Comparison of ENCODE assay signal across 1 cellular context in the genomic region with DNA sequence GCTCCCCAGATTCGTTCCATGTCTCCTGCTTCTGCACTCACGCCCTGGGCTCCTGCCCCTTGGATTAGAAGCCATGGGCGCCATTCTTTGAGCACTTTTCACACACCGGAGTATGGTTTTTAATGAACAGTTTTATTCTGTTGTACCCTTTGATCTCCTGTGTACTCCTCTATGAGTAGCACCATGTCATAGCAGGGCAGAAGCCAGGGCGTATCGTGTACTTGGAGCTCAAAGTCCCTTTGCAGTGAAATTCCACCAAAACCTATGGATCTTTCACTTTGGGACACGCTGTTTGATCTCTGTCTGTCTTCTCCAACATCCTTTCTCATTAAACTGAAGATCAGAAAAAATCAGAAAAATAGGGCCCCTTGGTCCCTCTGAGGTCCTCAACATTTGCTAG.
A peak's percentile ranks its signal among the peaks of the same experiment; 100 is the strongest.
TF ChIP-seq lines count a peak whose summit lies in the region.

No MANE protein-coding gene starts in this region.

TF ChIP-seq in HepG2, 621 proteins besides CTCF, POLR2A, EP300 and RAD21 (continued from another document):
- TF ChIP-seq, protein P1, sequence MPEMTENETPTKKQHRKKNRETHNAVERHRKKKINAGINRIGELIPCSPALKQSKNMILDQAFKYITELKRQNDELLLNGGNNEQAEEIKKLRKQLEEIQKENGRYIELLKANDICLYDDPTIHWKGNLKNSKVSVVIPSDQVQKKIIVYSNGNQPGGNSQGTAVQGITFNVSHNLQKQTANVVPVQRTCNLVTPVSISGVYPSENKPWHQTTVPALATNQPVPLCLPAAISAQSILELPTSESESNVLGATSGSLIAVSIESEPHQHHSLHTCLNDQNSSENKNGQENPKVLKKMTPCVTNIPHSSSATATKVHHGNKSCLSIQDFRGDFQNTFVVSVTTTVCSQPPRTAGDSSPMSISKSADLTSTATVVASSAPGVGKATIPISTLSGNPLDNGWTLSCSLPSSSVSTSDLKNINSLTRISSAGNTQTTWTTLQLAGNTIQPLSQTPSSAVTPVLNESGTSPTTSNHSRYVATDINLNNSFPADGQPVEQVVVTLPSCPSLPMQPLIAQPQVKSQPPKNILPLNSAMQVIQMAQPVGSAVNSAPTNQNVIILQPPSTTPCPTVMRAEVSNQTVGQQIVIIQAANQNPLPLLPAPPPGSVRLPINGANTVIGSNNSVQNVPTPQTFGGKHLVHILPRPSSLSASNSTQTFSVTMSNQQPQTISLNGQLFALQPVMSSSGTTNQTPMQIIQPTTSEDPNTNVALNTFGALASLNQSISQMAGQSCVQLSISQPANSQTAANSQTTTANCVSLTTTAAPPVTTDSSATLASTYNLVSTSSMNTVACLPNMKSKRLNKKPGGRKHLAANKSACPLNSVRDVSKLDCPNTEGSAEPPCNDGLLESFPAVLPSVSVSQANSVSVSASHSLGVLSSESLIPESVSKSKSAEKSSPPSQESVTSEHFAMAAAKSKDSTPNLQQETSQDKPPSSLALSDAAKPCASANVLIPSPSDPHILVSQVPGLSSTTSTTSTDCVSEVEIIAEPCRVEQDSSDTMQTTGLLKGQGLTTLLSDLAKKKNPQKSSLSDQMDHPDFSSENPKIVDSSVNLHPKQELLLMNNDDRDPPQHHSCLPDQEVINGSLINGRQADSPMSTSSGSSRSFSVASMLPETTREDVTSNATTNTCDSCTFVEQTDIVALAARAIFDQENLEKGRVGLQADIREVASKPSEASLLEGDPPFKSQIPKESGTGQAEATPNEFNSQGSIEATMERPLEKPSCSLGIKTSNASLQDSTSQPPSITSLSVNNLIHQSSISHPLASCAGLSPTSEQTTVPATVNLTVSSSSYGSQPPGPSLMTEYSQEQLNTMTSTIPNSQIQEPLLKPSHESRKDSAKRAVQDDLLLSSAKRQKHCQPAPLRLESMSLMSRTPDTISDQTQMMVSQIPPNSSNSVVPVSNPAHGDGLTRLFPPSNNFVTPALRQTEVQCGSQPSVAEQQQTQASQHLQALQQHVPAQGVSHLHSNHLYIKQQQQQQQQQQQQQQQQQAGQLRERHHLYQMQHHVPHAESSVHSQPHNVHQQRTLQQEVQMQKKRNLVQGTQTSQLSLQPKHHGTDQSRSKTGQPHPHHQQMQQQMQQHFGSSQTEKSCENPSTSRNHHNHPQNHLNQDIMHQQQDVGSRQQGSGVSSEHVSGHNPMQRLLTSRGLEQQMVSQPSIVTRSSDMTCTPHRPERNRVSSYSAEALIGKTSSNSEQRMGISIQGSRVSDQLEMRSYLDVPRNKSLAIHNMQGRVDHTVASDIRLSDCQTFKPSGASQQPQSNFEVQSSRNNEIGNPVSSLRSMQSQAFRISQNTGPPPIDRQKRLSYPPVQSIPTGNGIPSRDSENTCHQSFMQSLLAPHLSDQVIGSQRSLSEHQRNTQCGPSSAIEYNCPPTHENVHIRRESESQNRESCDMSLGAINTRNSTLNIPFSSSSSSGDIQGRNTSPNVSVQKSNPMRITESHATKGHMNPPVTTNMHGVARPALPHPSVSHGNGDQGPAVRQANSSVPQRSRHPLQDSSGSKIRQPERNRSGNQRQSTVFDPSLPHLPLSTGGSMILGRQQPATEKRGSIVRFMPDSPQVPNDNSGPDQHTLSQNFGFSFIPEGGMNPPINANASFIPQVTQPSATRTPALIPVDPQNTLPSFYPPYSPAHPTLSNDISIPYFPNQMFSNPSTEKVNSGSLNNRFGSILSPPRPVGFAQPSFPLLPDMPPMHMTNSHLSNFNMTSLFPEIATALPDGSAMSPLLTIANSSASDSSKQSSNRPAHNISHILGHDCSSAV (CRISPR knock-in tag; IDR thresholded peaks at IDR 0.05; ENCODE audit: borderline replicate concordance) = no peak
- TF ChIP-seq NR3C1 (CRISPR knock-in tag; IDR thresholded peaks at IDR 0.05) (no peak), ZNF138 (CRISPR knock-in tag; IDR thresholded peaks at IDR 0.05; ENCODE audit: low read depth) (no peak), ZNF235 (CRISPR knock-in tag; IDR thresholded peaks at IDR 0.05; ENCODE audit: borderline replicate concordance) (no peak), POGZ (CRISPR knock-in tag; IDR thresholded peaks at IDR 0.05) (0 out of 2 replicates have a peak, but pooled peaks have one; percentile 26), HNF4A (CRISPR knock-in tag; IDR thresholded peaks at IDR 0.05) (peak; percentile 77), EHMT2 (IDR thresholded peaks at IDR 0.05; ENCODE audit: borderline replicate concordance, low read depth, low read length) (0 out of 2 replicates have a peak, but pooled peaks have one; percentile 26), NFKB2 (CRISPR knock-in tag; IDR thresholded peaks at IDR 0.05; ENCODE audit: borderline replicate concordance) (no peak), HNF4G (IDR thresholded peaks at IDR 0.05; ENCODE audit: borderline replicate concordance, low read depth, low read length) (peak; percentile 52; the same call in 1 of the 2 replicates), HNF4G (CRISPR knock-in tag; IDR thresholded peaks at IDR 0.05; ENCODE audit: borderline replicate concordance, low read depth) (no peak), THYN1 (CRISPR knock-in tag; IDR thresholded peaks at IDR 0.05; ENCODE audit: borderline replicate concordance, low read depth) (no peak), ZNF317 (CRISPR knock-in tag; IDR thresholded peaks at IDR 0.05) (0 out of 2 replicates have a peak, but pooled peaks have one; percentile 33), NCOR1 (IDR thresholded peaks at IDR 0.05; ENCODE audit: borderline replicate concordance, low read length) (peak; percentile 83; the same call in 1 of the 2 replicates), ZNF549 (CRISPR knock-in tag; IDR thresholded peaks at IDR 0.05) (peak; percentile 70; the same call in 1 of the 2 replicates), ZNF644 (CRISPR knock-in tag; IDR thresholded peaks at IDR 0.05; ENCODE audit: low read depth) (0 out of 2 replicates have a peak, but pooled peaks have one; percentile 29)
- TF ChIP-seq, protein P2, sequence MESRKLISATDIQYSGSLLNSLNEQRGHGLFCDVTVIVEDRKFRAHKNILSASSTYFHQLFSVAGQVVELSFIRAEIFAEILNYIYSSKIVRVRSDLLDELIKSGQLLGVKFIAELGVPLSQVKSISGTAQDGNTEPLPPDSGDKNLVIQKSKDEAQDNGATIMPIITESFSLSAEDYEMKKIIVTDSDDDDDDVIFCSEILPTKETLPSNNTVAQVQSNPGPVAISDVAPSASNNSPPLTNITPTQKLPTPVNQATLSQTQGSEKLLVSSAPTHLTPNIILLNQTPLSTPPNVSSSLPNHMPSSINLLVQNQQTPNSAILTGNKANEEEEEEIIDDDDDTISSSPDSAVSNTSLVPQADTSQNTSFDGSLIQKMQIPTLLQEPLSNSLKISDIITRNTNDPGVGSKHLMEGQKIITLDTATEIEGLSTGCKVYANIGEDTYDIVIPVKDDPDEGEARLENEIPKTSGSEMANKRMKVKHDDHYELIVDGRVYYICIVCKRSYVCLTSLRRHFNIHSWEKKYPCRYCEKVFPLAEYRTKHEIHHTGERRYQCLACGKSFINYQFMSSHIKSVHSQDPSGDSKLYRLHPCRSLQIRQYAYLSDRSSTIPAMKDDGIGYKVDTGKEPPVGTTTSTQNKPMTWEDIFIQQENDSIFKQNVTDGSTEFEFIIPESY (CRISPR knock-in tag; IDR thresholded peaks at IDR 0.05) = peak; percentile 44; the same call in 1 of the 2 replicates
- TF ChIP-seq, protein P3, sequence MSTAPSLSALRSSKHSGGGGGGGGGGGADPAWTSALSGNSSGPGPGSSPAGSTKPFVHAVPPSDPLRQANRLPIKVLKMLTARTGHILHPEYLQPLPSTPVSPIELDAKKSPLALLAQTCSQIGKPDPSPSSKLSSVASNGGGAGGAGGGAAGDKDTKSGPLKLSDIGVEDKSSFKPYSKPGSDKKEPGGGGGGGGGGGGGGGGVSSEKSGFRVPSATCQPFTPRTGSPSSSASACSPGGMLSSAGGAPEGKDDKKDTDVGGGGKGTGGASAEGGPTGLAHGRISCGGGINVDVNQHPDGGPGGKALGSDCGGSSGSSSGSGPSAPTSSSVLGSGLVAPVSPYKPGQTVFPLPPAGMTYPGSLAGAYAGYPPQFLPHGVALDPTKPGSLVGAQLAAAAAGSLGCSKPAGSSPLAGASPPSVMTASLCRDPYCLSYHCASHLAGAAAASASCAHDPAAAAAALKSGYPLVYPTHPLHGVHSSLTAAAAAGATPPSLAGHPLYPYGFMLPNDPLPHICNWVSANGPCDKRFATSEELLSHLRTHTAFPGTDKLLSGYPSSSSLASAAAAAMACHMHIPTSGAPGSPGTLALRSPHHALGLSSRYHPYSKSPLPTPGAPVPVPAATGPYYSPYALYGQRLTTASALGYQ (CRISPR knock-in tag; IDR thresholded peaks at IDR 0.05) = no peak
- TF ChIP-seq, protein P4, sequence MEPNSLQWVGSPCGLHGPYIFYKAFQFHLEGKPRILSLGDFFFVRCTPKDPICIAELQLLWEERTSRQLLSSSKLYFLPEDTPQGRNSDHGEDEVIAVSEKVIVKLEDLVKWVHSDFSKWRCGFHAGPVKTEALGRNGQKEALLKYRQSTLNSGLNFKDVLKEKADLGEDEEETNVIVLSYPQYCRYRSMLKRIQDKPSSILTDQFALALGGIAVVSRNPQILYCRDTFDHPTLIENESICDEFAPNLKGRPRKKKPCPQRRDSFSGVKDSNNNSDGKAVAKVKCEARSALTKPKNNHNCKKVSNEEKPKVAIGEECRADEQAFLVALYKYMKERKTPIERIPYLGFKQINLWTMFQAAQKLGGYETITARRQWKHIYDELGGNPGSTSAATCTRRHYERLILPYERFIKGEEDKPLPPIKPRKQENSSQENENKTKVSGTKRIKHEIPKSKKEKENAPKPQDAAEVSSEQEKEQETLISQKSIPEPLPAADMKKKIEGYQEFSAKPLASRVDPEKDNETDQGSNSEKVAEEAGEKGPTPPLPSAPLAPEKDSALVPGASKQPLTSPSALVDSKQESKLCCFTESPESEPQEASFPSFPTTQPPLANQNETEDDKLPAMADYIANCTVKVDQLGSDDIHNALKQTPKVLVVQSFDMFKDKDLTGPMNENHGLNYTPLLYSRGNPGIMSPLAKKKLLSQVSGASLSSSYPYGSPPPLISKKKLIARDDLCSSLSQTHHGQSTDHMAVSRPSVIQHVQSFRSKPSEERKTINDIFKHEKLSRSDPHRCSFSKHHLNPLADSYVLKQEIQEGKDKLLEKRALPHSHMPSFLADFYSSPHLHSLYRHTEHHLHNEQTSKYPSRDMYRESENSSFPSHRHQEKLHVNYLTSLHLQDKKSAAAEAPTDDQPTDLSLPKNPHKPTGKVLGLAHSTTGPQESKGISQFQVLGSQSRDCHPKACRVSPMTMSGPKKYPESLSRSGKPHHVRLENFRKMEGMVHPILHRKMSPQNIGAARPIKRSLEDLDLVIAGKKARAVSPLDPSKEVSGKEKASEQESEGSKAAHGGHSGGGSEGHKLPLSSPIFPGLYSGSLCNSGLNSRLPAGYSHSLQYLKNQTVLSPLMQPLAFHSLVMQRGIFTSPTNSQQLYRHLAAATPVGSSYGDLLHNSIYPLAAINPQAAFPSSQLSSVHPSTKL (CRISPR knock-in tag; IDR thresholded peaks at IDR 0.05) = 0 out of 2 replicates have a peak, but pooled peaks have one; percentile 22
- TF ChIP-seq, protein P5, sequence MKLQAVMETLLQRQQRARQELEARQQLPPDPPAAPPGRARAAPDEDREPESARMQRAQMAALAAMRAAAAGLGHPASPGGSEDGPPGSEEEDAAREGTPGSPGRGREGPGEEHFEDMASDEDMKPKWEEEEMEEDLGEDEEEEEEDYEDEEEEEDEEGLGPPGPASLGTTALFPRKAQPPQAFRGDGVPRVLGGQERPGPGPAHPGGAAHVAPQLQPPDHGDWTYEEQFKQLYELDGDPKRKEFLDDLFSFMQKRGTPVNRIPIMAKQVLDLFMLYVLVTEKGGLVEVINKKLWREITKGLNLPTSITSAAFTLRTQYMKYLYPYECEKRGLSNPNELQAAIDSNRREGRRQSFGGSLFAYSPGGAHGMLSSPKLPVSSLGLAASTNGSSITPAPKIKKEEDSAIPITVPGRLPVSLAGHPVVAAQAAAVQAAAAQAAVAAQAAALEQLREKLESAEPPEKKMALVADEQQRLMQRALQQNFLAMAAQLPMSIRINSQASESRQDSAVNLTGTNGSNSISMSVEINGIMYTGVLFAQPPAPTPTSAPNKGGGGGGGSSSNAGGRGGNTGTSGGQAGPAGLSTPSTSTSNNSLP (IDR thresholded peaks at IDR 0.05; ENCODE audit: low read depth, low read length) = peak; percentile 28; the same call in 1 of the 2 replicates
- TF ChIP-seq, protein P6, sequence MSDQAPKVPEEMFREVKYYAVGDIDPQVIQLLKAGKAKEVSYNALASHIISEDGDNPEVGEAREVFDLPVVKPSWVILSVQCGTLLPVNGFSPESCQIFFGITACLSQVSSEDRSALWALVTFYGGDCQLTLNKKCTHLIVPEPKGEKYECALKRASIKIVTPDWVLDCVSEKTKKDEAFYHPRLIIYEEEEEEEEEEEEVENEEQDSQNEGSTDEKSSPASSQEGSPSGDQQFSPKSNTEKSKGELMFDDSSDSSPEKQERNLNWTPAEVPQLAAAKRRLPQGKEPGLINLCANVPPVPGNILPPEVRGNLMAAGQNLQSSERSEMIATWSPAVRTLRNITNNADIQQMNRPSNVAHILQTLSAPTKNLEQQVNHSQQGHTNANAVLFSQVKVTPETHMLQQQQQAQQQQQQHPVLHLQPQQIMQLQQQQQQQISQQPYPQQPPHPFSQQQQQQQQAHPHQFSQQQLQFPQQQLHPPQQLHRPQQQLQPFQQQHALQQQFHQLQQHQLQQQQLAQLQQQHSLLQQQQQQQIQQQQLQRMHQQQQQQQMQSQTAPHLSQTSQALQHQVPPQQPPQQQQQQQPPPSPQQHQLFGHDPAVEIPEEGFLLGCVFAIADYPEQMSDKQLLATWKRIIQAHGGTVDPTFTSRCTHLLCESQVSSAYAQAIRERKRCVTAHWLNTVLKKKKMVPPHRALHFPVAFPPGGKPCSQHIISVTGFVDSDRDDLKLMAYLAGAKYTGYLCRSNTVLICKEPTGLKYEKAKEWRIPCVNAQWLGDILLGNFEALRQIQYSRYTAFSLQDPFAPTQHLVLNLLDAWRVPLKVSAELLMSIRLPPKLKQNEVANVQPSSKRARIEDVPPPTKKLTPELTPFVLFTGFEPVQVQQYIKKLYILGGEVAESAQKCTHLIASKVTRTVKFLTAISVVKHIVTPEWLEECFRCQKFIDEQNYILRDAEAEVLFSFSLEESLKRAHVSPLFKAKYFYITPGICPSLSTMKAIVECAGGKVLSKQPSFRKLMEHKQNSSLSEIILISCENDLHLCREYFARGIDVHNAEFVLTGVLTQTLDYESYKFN (CRISPR knock-in tag; conservative IDR thresholded peaks at IDR 0.05) = peak; percentile 31
- TF ChIP-seq, protein P7, sequence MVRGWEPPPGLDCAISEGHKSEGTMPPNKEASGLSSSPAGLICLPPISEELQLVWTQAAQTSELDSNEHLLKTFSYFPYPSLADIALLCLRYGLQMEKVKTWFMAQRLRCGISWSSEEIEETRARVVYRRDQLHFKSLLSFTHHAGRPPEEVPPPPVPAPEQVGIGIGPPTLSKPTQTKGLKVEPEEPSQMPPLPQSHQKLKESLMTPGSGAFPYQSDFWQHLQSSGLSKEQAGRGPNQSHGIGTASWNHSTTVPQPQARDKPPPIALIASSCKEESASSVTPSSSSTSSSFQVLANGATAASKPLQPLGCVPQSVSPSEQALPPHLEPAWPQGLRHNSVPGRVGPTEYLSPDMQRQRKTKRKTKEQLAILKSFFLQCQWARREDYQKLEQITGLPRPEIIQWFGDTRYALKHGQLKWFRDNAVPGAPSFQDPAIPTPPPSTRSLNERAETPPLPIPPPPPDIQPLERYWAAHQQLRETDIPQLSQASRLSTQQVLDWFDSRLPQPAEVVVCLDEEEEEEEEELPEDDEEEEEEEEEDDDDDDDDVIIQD (CRISPR knock-in tag; IDR thresholded peaks at IDR 0.05; ENCODE audit: low read depth) = 0 out of 2 replicates have a peak, but pooled peaks have one; percentile 35
- TF ChIP-seq, protein P8, sequence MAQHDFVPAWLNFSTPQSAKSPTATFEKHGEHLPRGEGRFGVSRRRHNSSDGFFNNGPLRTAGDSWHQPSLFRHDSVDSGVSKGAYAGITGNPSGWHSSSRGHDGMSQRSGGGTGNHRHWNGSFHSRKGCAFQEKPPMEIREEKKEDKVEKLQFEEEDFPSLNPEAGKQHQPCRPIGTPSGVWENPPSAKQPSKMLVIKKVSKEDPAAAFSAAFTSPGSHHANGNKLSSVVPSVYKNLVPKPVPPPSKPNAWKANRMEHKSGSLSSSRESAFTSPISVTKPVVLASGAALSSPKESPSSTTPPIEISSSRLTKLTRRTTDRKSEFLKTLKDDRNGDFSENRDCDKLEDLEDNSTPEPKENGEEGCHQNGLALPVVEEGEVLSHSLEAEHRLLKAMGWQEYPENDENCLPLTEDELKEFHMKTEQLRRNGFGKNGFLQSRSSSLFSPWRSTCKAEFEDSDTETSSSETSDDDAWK (CRISPR knock-in tag; IDR thresholded peaks at IDR 0.05) = no peak
